In the genomic region with DNA sequence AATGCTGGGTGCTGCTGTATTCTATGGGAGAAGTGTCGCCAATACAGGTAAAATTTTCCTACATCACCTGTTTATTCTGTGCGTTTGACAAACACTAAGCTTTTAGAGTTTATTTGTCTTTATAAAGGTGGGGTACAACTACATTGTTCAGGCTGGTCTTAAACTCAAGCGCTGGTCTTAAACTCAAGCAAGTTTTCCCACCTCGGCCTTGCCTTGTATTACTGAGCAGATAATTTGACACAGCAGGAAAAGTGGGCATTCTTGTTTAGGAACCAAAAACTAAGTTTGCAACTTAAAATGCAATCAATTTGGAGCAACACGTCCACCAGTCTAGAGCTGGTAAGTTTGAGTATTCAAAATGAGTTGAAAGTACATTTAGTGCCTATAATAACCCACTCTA, we compare ENCODE assay signal across 8 cellular contexts.
DNase-seq lines count a peak whose midpoint lies in the region; ATAC-seq and TF ChIP-seq lines count a peak whose summit lies in the region.
"Not testable (repeated sequence)": the region's sequence is repeated elsewhere in the genome, so short reads cannot be mapped to it uniquely, and the experiment has no call there.

No MANE protein-coding gene starts in this region.

- peak overlapping the region; percentile 67 for H3K9ac ChIP-seq in PC-3 (ENCODE audit: low read length)
- peak overlapping the region; percentile 83 to 86 for H3K9ac ChIP-seq in mucosa of rectum (ENCODE audit: low read depth in 1 of 2, low read length in 2 of 2)
- H3K9ac ChIP-seq in skeletal muscle satellite cell (ENCODE audit: low read depth, low read length), result not testable (repeated sequence)

- H3K4me3 ChIP-seq in AG04450 (ENCODE audit: low read depth, low read length) (peak overlapping the region; percentile 76), GM23338 (peak overlapping the region; percentile 90), PC-3 (ENCODE audit: low read length) (peak overlapping the region; percentile 69), coronary artery (peak overlapping the region; percentile 75), heart left ventricle (peak overlapping the region in 10 of 12 donors; percentile 26 to 62 (median 50)), mucosa of rectum (ENCODE audit: low read length in 2 of 2) (peak overlapping the region; percentile 81 to 92), skeletal muscle satellite cell (ENCODE audit: low read length) (peak overlapping the region; percentile 62)

- peaks cover 22% of the 10 kb centered on the region for H3K79me2 ChIP-seq in GM23338 (replicated peaks; ENCODE audit: insufficient read depth)
- H3K79me2 ChIP-seq in PC-3 (ENCODE audit: low read length), result peaks cover 19% of the 10 kb centered on the region

- H3K36me3 Mint-ChIP-seq in GM23338 (ENCODE audit: low read depth), result peaks cover 18% of the 10 kb centered on the region
- H3K36me3 Mint-ChIP-seq in activated T-helper 17 cell treated with anti-CD3 and anti-CD28 coated beads, Interleukin-2, amount 50 U/mL, for 72 hours (ENCODE audit: low read depth), result peaks cover 26% of the 10 kb centered on the region

- H3K27ac Mint-ChIP-seq in GM23338, result peak overlapping the region; percentile 98
- peak overlapping the region; percentile 90 for H3K27ac Mint-ChIP-seq in activated T-helper 17 cell treated with anti-CD3 and anti-CD28 coated beads, Interleukin-2, amount 50 U/mL, for 72 hours

- not testable (repeated sequence) for BruUV-seq in PC-3 (replicated peaks; lab: Mats Ljungman, UMichigan)

- H3K4me1 ChIP-seq in GM23338 (ENCODE audit: insufficient read depth); PC-3 (ENCODE audit: insufficient read depth, low read length); skeletal muscle satellite cell (ENCODE audit: control insufficient read depth, insufficient read depth, low read length): not testable (repeated sequence)
- H3K4me1 ChIP-seq in heart left ventricle (peaks cover 0 to 34% (median 0%) of the 10 kb centered on the region in 12 donors), mucosa of rectum (ENCODE audit: control insufficient read depth in 2 of 2, insufficient read depth in 2 of 2, low read length in 2 of 2) (peaks cover 6 to 12% of the 10 kb centered on the region in 2 donors)

- ATAC-seq in GM23338; PC-3; activated T-helper 17 cell treated with anti-CD3 and anti-CD28 coated beads, Interleukin-2, amount 50 U/mL, for 72 hours (replicated peaks); heart left ventricle: not testable (repeated sequence)

- peaks cover 24% of the 10 kb centered on the region for H3K4me1 Mint-ChIP-seq in GM23338
- not testable (repeated sequence) for H3K4me1 Mint-ChIP-seq in activated T-helper 17 cell treated with anti-CD3 and anti-CD28 coated beads, Interleukin-2, amount 50 U/mL, for 72 hours

- POLR2A ChIA-PET in AG04450 (lab: Yijun Ruan, JAX), result interaction anchor here (0.7 to 3.8 kb wide), 6 partner anchors 17 to 343 kb away, joined by 3 to 39 read pairs (median 9); a partner anchor contains a TSS
- POLR2A ChIA-PET in PC-3 (lab: Charles Lee; ENCODE audit: unreplicated experiment), result interaction anchor here (0.7 to 2.3 kb wide), 3 partner anchors 18 to 55 kb away, joined by 3 to 34 read pairs (median 3); a partner anchor contains a TSS

- intact Hi-C loops in PC-3 (cut with micrococcal nuclease); heart left ventricle (cut with DNase I): not testable (repeated sequence)

- not testable (repeated sequence) for TF ChIP-seq POLR2A in heart left ventricle (IDR thresholded peaks at IDR 0.05)

- H3K27ac ChIP-seq in AG04450 (ENCODE audit: low read depth, low read length) (peak overlapping the region; percentile 84), GM23338 (ENCODE audit: low read depth) (peak overlapping the region; percentile 93), PC-3 (ENCODE audit: low read length) (peak overlapping the region; percentile 17), coronary artery (peak overlapping the region; percentile 7 to 79), heart left ventricle (peak overlapping the region in 2 of 12 donors; percentile 14 to 88), mucosa of rectum (ENCODE audit: low read depth in 2 of 2, low read length in 2 of 2) (peak overlapping the region; percentile 84 to 90)

- not testable (repeated sequence) for TF ChIP-seq CTCF in AG04450 (IDR thresholded peaks at IDR 0.05; ENCODE audit: low read depth, low read length); GM23338 (conservative IDR thresholded peaks at IDR 0.05; ENCODE audit: low read depth in 2 of 2); PC-3 (conservative IDR thresholded peaks at IDR 0.05; ENCODE audit: low read depth, low read length); coronary artery (IDR thresholded peaks at IDR 0.05); heart left ventricle (IDR thresholded peaks at IDR 0.05)

- DNase-seq in AG04450 (ENCODE audit: low read depth, low spot score); GM23338 (ENCODE audit: low spot score); PC-3; coronary artery (ENCODE audit: low spot score); heart left ventricle: not testable (repeated sequence)

- H3K9me2 ChIP-seq in GM23338 (ENCODE audit: insufficient read depth); PC-3 (replicated peaks; ENCODE audit: low read length): not testable (repeated sequence)

- not testable (repeated sequence) for H3K36me3 ChIP-seq in GM23338 (ENCODE audit: insufficient read depth); PC-3 (ENCODE audit: low read depth, low read length); heart left ventricle; mucosa of rectum (ENCODE audit: control insufficient read depth in 2 of 2, insufficient read depth in 2 of 2, low read length in 2 of 2); skeletal muscle satellite cell (ENCODE audit: insufficient read depth, low read length)

- H3F3A ChIP-seq in GM23338 (replicated peaks; ENCODE audit: low read depth); PC-3 (ENCODE audit: low read length, unreplicated experiment): not testable (repeated sequence)

- not testable (repeated sequence) for H3K27me3 ChIP-seq in AG04450 (ENCODE audit: control insufficient read depth, insufficient read depth, low read length); GM23338 (ENCODE audit: insufficient read depth); PC-3 (ENCODE audit: low read length); mucosa of rectum (ENCODE audit: control insufficient read depth in 2 of 2, insufficient read depth in 2 of 2, low read length in 2 of 2)
- peaks cover 17 to 85% (median 30%) of the 10 kb centered on the region in 9 donors for H3K27me3 ChIP-seq in heart left ventricle
- H3K27me3 ChIP-seq in skeletal muscle satellite cell (ENCODE audit: control insufficient read depth, insufficient read depth, low read length), result peaks cover 36% of the 10 kb centered on the region

- WGBS in heart left ventricle, 4 donors, result 29 to 41% (median 38%) methylated on average over 5 of the region's 5 CpGs

- not testable (repeated sequence) for H2AFZ ChIP-seq in GM23338; PC-3 (ENCODE audit: low read length)

- not testable (repeated sequence) for H4K20me1 ChIP-seq in GM23338 (replicated peaks; ENCODE audit: insufficient read depth); PC-3 (ENCODE audit: low read length)

- CTCF ChIA-PET in AG04450 (lab: Charles Lee), result interaction anchor here (1.5 to 2.6 kb wide), 3 partner anchors 18 to 78 kb away, joined by 3 to 12 read pairs (median 3); a partner anchor contains a TSS
- CTCF ChIA-PET in PC-3 (lab: Charles Lee), result not testable (repeated sequence)

- H3K9me3 ChIP-seq in AG04450 (ENCODE audit: control insufficient read depth, insufficient read depth, low read length); PC-3 (ENCODE audit: low read length); heart left ventricle; mucosa of rectum (ENCODE audit: control insufficient read depth in 2 of 2, low read length in 2 of 2); skeletal muscle satellite cell (replicated peaks; ENCODE audit: low read length): not testable (repeated sequence)

- peak overlapping the region; percentile 93 for H3K4me3 Mint-ChIP-seq in GM23338
- peak overlapping the region; percentile 92 for H3K4me3 Mint-ChIP-seq in activated T-helper 17 cell treated with anti-CD3 and anti-CD28 coated beads, Interleukin-2, amount 50 U/mL, for 72 hours

- H3K27me3 Mint-ChIP-seq in GM23338 (ENCODE audit: insufficient read depth, low read depth, poor library complexity), result peaks cover 29% of the 10 kb centered on the region
- H3K27me3 Mint-ChIP-seq in activated T-helper 17 cell treated with anti-CD3 and anti-CD28 coated beads, Interleukin-2, amount 50 U/mL, for 72 hours, result not testable (repeated sequence)

- H3K9me3 Mint-ChIP-seq in GM23338; activated T-helper 17 cell treated with anti-CD3 and anti-CD28 coated beads, Interleukin-2, amount 50 U/mL, for 72 hours: not testable (repeated sequence)

- H3K4me2 ChIP-seq in GM23338 (peak overlapping the region; percentile 86), PC-3 (ENCODE audit: low read length) (peak overlapping the region; percentile 76), skeletal muscle satellite cell (ENCODE audit: low read length) (peak overlapping the region; percentile 87)
